Comparison of ENCODE assay signal across 8 cellular contexts in the genomic region with DNA sequence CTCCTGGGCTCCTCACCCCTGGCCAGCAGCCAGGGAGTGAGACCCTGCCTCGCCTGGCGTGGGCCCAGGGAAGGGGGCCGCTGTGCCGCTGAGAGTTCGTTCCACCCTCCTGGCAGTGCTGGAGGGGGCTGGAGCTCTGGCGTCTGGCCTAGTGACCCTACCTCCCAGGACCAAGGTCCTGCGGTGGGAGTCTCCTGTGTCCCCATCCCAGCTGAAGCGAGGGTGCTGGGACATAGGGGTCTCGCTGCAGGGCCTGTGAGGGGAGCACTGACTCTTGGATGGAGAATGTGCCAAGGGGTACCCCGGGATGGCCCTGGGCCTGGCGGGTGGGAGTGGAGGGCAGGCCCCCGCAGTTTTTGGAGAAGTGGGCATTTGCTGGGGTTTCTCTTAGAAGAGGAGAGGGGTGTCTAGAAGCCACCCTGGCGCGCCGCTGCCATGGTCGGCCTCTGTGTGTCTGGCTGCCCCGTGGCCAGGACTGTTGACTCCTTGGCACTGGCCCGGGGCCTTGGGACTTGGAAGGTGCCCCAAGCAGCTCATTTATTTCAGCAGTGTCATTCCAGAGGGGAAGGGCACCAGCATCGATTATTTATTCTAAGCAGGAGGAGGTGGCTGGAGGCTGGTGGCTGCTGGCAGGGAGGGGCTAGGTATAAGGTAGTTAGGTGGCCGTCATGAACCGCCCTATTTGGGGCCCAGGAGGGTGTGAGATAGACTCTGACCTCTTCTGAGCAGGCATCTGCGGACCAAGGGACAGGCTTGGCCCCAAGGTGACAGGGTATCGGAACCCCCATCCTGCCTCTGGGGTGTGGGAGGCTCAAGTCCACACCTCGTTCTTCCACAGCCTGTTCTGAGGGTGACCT. TPM values are rescaled to one million over a fixed set of nuclear protein-coding genes. Genes with fewer than 3 reads are reported as not detected.
DNase-seq lines count a peak whose midpoint lies in the region; ATAC-seq and TF ChIP-seq lines count a peak whose summit lies in the region.

No MANE protein-coding gene starts in this region.

- peak overlapping the region; percentile 100 for H3K4me2 ChIP-seq in SK-N-SH

- 78% methylated on average over 18 of the region's 24 CpGs for WGBS in SK-N-SH (ENCODE audit: low lambda C conversion rate)
- WGBS in suprapubic skin: 55% methylated on average over 12 of the region's 24 CpGs

- no peak; the same call in 2 of the 3 replicates for ATAC-seq in SK-N-SH treated with all-trans-retinoic acid at 6 μM for 48 hours
- peak; percentile 70 for ATAC-seq in left lobe of liver
- no peak for ATAC-seq in HG02759 (IDR thresholded peaks at IDR 0.05; ENCODE audit: unreplicated experiment)

- peaks cover 9% of the 10 kb centered on the region; the same call in 1 of the 2 replicates for H4K20me1 ChIP-seq in SK-N-SH (ENCODE audit: insufficient read depth)

- intact Hi-C loops in breast epithelium (cut with DNase I; ENCODE audit: low total_unique reads): loop anchor here (5.0 kb wide), 1 partner anchor 67 kb away; no protein-coding TSS in a partner anchor

- no peak overlapping the region for H2AFZ ChIP-seq in SK-N-SH (ENCODE audit: low read depth)

- no peak for TF ChIP-seq EP300 in SK-N-SH (IDR thresholded peaks at IDR 0.05; ENCODE audit: borderline replicate concordance in 1 of 2, low read depth in 1 of 2, low read length in 1 of 2)
- TF ChIP-seq EP300 in suprapubic skin (IDR thresholded peaks at IDR 0.05): no peak

- peaks cover 63% of the 10 kb centered on the region; the same call in 1 of the 2 replicates for H3K79me2 ChIP-seq in SK-N-SH (ENCODE audit: insufficient read depth)

- TF ChIP-seq CTCF in SK-N-SH (IDR thresholded peaks at IDR 0.05): no peak
- TF ChIP-seq CTCF in breast epithelium (IDR thresholded peaks at IDR 0.05): no peak
- no peak for TF ChIP-seq CTCF in suprapubic skin (IDR thresholded peaks at IDR 0.05)

- no peaks in the 10 kb centered on the region for H3K9me3 ChIP-seq in SK-N-SH
- no peaks in the 10 kb centered on the region for H3K9me3 ChIP-seq in breast epithelium
- no peaks in the 10 kb centered on the region for H3K9me3 ChIP-seq in suprapubic skin

- H3K27me3 ChIP-seq in SK-N-SH (ENCODE audit: insufficient read depth) (no peaks in the 10 kb centered on the region), breast epithelium (no peaks in the 10 kb centered on the region), suprapubic skin (no peaks in the 10 kb centered on the region)

- no peak for TF ChIP-seq RAD21 in SK-N-SH (IDR thresholded peaks at IDR 0.05; ENCODE audit: low read length)

- H3F3A ChIP-seq in SK-N-SH (replicated peaks; ENCODE audit: insufficient read depth): peaks cover 16% of the 10 kb centered on the region

- peaks cover 0 to 10% of the 10 kb centered on the region in 2 experiments; a peak in 1 of 4 replicates for H3K4me1 ChIP-seq in SK-N-SH (ENCODE audit: control insufficient read depth in 1 of 2, insufficient read depth in 2 of 2, low read depth in 1 of 2, low read length in 1 of 2)
- H3K4me1 ChIP-seq in breast epithelium: no peaks in the 10 kb centered on the region
- H3K4me1 ChIP-seq in suprapubic skin: peaks cover 33% of the 10 kb centered on the region

- H3K4me3 ChIP-seq in SK-N-SH (ENCODE audit: low read depth in 2 of 2, low read length in 1 of 2) (peak overlapping the region; percentile 61 to 74), breast epithelium (peak overlapping the region; percentile 77 to 95 (median 79)), suprapubic skin (peak overlapping the region; percentile 83)

- CTCF ChIA-PET in SK-N-SH (lab: Yijun Ruan, JAX): interaction anchor here (0.7 to 2.1 kb wide), 5 partner anchors 9 to 111 kb away, joined by 3 to 7 read pairs (median 3); no protein-coding TSS in a partner anchor

- peak overlapping the region; percentile 79 for H3K9ac ChIP-seq in SK-N-SH

- no peaks in the 10 kb centered on the region for H3K9me2 ChIP-seq in SK-N-SH

- H3K27ac ChIP-seq in SK-N-SH (ENCODE audit: low read depth in 2 of 2, low read length in 1 of 2): peak overlapping the region; percentile 13 to 83; a peak in 3 of 4 replicates
- H3K27ac ChIP-seq in breast epithelium: peak overlapping the region; percentile 90 to 93
- H3K27ac ChIP-seq in suprapubic skin: peak overlapping the region; percentile 80

- peak; percentile 77 for DNase-seq in SK-N-SH
- peak; percentile 41 to 69 for DNase-seq in breast epithelium (ENCODE audit: low spot score in 2 of 2)
- peak; percentile 82 for DNase-seq in left lobe of liver (ENCODE audit: low spot score)
- no peak for DNase-seq in suprapubic skin (ENCODE audit: low spot score in 2 of 2)
- no peak for DNase-seq in hepatic stellate cell (ENCODE audit: low spot score)
- DNase-seq in HUDEP-2 (lab: John Stamatoyannopoulos, UW; ENCODE audit: unreplicated experiment in 76 of 76): no peak

- POLR2A ChIA-PET in SK-N-SH (lab: Yijun Ruan, JAX): interaction anchor here (1.5 kb wide), 1 partner anchor 50 kb away, joined by 3 read pairs; no protein-coding TSS in a partner anchor

- H3K36me3 ChIP-seq in SK-N-SH (replicated peaks in 1 of 2; ENCODE audit: control insufficient read depth in 1 of 2, insufficient read depth in 2 of 2, low read length in 1 of 2): no peaks in the 10 kb centered on the region
- no peaks in the 10 kb centered on the region for H3K36me3 ChIP-seq in breast epithelium
- no peaks in the 10 kb centered on the region for H3K36me3 ChIP-seq in suprapubic skin

- TF ChIP-seq POLR2A in breast epithelium (IDR thresholded peaks at IDR 0.05): no peak
- TF ChIP-seq POLR2A in suprapubic skin (IDR thresholded peaks at IDR 0.05): no peak

TF ChIP-seq in SK-N-SH, 30 proteins besides CTCF, POLR2A, EP300 and RAD21:
- TF ChIP-seq RCOR1 (IDR thresholded peaks at IDR 0.05; ENCODE audit: low read length): peak; percentile 9; the same call in 1 of the 2 replicates
- TF ChIP-seq, protein P1, sequence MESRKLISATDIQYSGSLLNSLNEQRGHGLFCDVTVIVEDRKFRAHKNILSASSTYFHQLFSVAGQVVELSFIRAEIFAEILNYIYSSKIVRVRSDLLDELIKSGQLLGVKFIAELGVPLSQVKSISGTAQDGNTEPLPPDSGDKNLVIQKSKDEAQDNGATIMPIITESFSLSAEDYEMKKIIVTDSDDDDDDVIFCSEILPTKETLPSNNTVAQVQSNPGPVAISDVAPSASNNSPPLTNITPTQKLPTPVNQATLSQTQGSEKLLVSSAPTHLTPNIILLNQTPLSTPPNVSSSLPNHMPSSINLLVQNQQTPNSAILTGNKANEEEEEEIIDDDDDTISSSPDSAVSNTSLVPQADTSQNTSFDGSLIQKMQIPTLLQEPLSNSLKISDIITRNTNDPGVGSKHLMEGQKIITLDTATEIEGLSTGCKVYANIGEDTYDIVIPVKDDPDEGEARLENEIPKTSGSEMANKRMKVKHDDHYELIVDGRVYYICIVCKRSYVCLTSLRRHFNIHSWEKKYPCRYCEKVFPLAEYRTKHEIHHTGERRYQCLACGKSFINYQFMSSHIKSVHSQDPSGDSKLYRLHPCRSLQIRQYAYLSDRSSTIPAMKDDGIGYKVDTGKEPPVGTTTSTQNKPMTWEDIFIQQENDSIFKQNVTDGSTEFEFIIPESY (IDR thresholded peaks at IDR 0.05; ENCODE audit: borderline replicate concordance, low read depth): no peak

TF ChIP-seq in SK-N-SH treated with all-trans-retinoic acid at 6 μM for 48 hours, 23 proteins besides CTCF, POLR2A, EP300 and RAD21:
- TF ChIP-seq CREB5 (CRISPR knock-in tag; IDR thresholded peaks at IDR 0.05; ENCODE audit: low read depth): no peak
- TF ChIP-seq BACH2 (CRISPR knock-in tag; IDR thresholded peaks at IDR 0.05; ENCODE audit: borderline replicate concordance): no peak

RNA-seq across cellular contexts. Expression of gene GTF2IRD1, which starts 1.5 kb away (rescaled TPM):
- polyA plus RNA-seq in SK-N-SH (2012; rRNA removed): 20.2 and 26.4 TPM in 2 replicates
- polyA plus RNA-seq in SK-N-SH (2012; cell fraction: cytosol; rRNA removed): 13.9 and 18.4 TPM in 2 replicates
- 29.0 and 37.8 TPM in 2 replicates for polyA plus RNA-seq in SK-N-SH (2012; cell fraction: nucleus; rRNA removed)
- total RNA-seq in breast epithelium (10 to 100 TPM; 11.0 to 18.7 (median 12.5) TPM), left lobe of liver (10.3 TPM), suprapubic skin (10 to 100 TPM; 23.1 to 41.2 (median 25.0) TPM)

Comparison
In these comparisons a context has a peak if more than half of its experiments do, and no peak if none do; other contexts are left out.
1. DNase-seq: peak in SK-N-SH (single experiment), breast epithelium (2 of 2) and left lobe of liver (single experiment); none in suprapubic skin (0 of 2), hepatic stellate cell (single experiment) and HUDEP-2 (0 of 76).
2. Peak in every context shown above with its lines, with median percentiles within 50 percentile points of each other: H3K27ac ChIP-seq and H3K4me3 ChIP-seq.